Comparison of ENCODE assay signal across 24 cellular contexts in the genomic region with DNA sequence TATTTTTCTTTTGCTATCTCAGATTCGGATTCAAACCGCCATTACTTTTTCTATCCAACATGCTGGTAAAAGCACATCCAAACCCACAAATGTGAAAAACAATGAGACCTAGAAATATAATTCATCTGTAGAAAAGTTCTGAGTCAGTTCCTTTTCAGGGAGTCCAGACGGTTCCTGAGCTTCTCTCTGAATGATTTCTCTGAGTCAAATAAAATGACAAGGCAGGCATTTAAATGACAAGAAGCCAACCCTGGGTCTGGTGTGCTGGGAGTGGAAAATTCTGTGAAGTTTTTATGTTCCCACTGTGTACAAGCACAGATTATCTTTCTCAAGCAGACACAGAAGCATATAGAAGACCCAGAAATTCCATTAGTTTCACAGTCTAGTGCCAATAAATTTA.
"Had no signal": no experiment of that assay in that cellular context is flagged by ENCODE, and none has a peak within 500 bp of the region (broad histone marks: within the 10 kb centered on the region; RNA-seq: fewer than 3 reads in every experiment).

No MANE protein-coding gene starts in this region.

- ATAC-seq: left colon; natural killer cell; pancreas; right cardiac atrium; stimulated activated naive CD8-positive, alpha-beta T cell treated with anti-CD3 and anti-CD28 coated beads, Interleukin-15, amount 100 ng/mL, for 72 hours had no signal

- FAIRE-seq: astrocyte, colon, keratinocyte, pancreas had no signal

- H3K9me3 Mint-ChIP-seq: activated T-cell treated with anti-CD3 and anti-CD28 coated beads, Interleukin-2, amount 50 U/mL, for 24 hours; activated T-helper 2 cell treated with anti-CD3 and anti-CD28 coated beads, Interferon-gamma antibody, Interleukin-2, Interleukin-4, amounts not matched to agents 10 μg/mL and 5 μg/mL and 100 μg/mL, durations not matched to agents 14 hours and 24 hours and 36 hours; natural killer cell; stimulated activated naive CD8-positive, alpha-beta T cell treated with anti-CD3 and anti-CD28 coated beads, Interleukin-15, amount 100 ng/mL, for 72 hours had no signal

- H3K27ac Mint-ChIP-seq: activated naive CD8-positive, alpha-beta T cell; activated T-cell treated with anti-CD3 and anti-CD28 coated beads, Interleukin-2, amount 50 U/mL, for 24 hours; activated T-helper 2 cell treated with anti-CD3 and anti-CD28 coated beads, Interferon-gamma antibody, Interleukin-2, Interleukin-4, amounts not matched to agents 10 μg/mL and 5 μg/mL and 100 μg/mL, durations not matched to agents 14 hours and 24 hours and 36 hours; natural killer cell; stimulated activated naive CD8-positive, alpha-beta T cell treated with anti-CD3 and anti-CD28 coated beads, Interleukin-15, amount 100 ng/mL, for 72 hours had no signal

- H3K4me1 ChIP-seq: pancreas, transverse colon, uterus had no signal

- H3K9me3 ChIP-seq: adrenal gland, neutrophil, pancreas, transverse colon, uterus had no signal

- DNase-seq: activated CD4-positive, alpha-beta T cell treated with anti-CD3 and anti-CD28 coated beads for 1 hour; activated CD4-positive, alpha-beta T cell treated with anti-CD3 and anti-CD28 coated beads, Interleukin-2, amount 50 U/mL, for 4 hours; activated CD8-positive, alpha-beta memory T cell treated with anti-CD3 and anti-CD28 coated beads for 24 hours; activated CD8-positive, alpha-beta memory T cell treated with anti-CD3 and anti-CD28 coated beads, Interleukin-2, amount 50 U/mL, for 4 hours; activated naive CD4-positive, alpha-beta T cell; activated T-cell treated with anti-CD3 and anti-CD28 coated beads, Interleukin-2, amount 50 U/mL, for 24 hours; adrenal gland; central memory CD4-positive, alpha-beta T cell; left colon; mesendoderm; natural killer cell; pancreas; right cardiac atrium; stimulated activated CD4-positive, alpha-beta T cell treated with anti-CD3 and anti-CD28 coated beads, Interleukin-1b, Interleukin-23, amount 100 ng/mL, for 48 hours; stimulated activated naive CD8-positive, alpha-beta T cell treated with anti-CD3 and anti-CD28 coated beads, Interleukin-15, amount 100 ng/mL, for 72 hours; T-helper 9 cell; transverse colon; uterus had no signal

- H3K4me3 Mint-ChIP-seq: activated naive CD8-positive, alpha-beta T cell; activated T-cell treated with anti-CD3 and anti-CD28 coated beads, Interleukin-2, amount 50 U/mL, for 24 hours; natural killer cell; stimulated activated naive CD8-positive, alpha-beta T cell treated with anti-CD3 and anti-CD28 coated beads, Interleukin-15, amount 100 ng/mL, for 72 hours had no signal

- H3K36me3 ChIP-seq: adrenal gland, neutrophil, pancreas, transverse colon, uterus had no signal

- H3K27me3 ChIP-seq: adrenal gland, pancreas, transverse colon, uterus had no signal

- H3K36me3 Mint-ChIP-seq: activated naive CD8-positive, alpha-beta T cell; natural killer cell had no signal

- H3K4me3 ChIP-seq: adrenal gland, pancreas, transverse colon, uterus had no signal

- H3K4me1 Mint-ChIP-seq: natural killer cell had no signal

- H3K27ac ChIP-seq: adrenal gland, neutrophil, pancreas, transverse colon, uterus had no signal
